ENCODE assay signal across 27 cellular contexts in genomic region chr1:31830511-31830910, GRCh38. TPM values are rescaled to one million over a fixed set of nuclear protein-coding genes. Genes with fewer than 3 reads are reported as not detected.
DNase-seq lines count a peak whose midpoint lies in the region; ATAC-seq, FAIRE-seq and TF ChIP-seq lines count a peak whose summit lies in the region.
"Had no signal": no experiment of that assay in that cellular context is flagged by ENCODE, and none has a peak within 500 bp of the region (broad histone marks: within the 10 kb centered on the region; RNA-seq: fewer than 3 reads in every experiment).

No MANE protein-coding gene starts in this region.

- H4K8ac ChIP-seq in IMR-90 (ENCODE audit: low read depth in 2 of 2, low read length in 2 of 2) (no peak overlapping the region), H1 (ENCODE audit: extremely low read depth, insufficient read depth, low read length) (0 out of 2 replicates have a peak overlapping the region, but pooled peaks have one; percentile 28)

- H3K4me3 ChIP-seq in BLaER1 (no peak overlapping the region), IMR-90 (ENCODE audit: insufficient read depth, low read depth, low read length) (no peak overlapping the region), H1 (ENCODE audit: extremely low read depth in 1 of 4, insufficient read depth in 2 of 4, low read depth in 3 of 4, low read length in 4 of 4) (no peak overlapping the region)
- H3K4me3 ChIP-seq: A549, esophagus squamous epithelium, gastrocnemius medialis, lower lobe of right lung, prostate gland, SJSA1 had no signal

- H3K79me1 ChIP-seq in IMR-90 (ENCODE audit: low read depth in 1 of 2, low read length in 2 of 2) = no peaks in the 10 kb centered on the region
- H3K79me1 ChIP-seq in H1 (ENCODE audit: low read depth, low read length) = no peaks in the 10 kb centered on the region

- H3K4me2 ChIP-seq in BLaER1 (0 out of 2 replicates have a peak overlapping the region, but pooled peaks have one; percentile 78), IMR-90 (ENCODE audit: low read depth, low read length) (no peak overlapping the region), H1 (ENCODE audit: insufficient read depth in 1 of 2, low read depth in 2 of 2, low read length in 2 of 2) (no peak overlapping the region)
- H3K4me2 ChIP-seq: A549 had no signal

- no peaks in the 10 kb centered on the region for H3K79me2 ChIP-seq in H1 (ENCODE audit: control insufficient read depth in 1 of 2, insufficient read depth in 2 of 2, low read length in 2 of 2)

- TF ChIP-seq CTCF in IMR-90 (conservative IDR thresholded peaks at IDR 0.05; ENCODE audit: low read depth, low read length) = no peak
- no peak for TF ChIP-seq CTCF in H1 (IDR thresholded peaks at IDR 0.05; ENCODE audit: control extremely low read depth in 1 of 3, insufficient read depth in 1 of 3, low read depth in 1 of 3, low read length in 3 of 3)

- H4K20me1 ChIP-seq in BLaER1 (no peaks in the 10 kb centered on the region), IMR-90 (ENCODE audit: insufficient read depth, low read length) (no peaks in the 10 kb centered on the region), H1 (replicated peaks in 1 of 2; ENCODE audit: control insufficient read depth in 1 of 2, insufficient read depth in 2 of 2, low read length in 2 of 2) (no peaks in the 10 kb centered on the region)

- CTCF ChIA-PET in IMR-90 (lab: Yijun Ruan, JAX) (no interaction called here), H1 (lab: Charles Lee; ENCODE audit: partially characterized antibody) (interaction anchor here (0.6 to 2.3 kb wide), 8 partner anchors 13 to 193 kb away, joined by 3 to 14 read pairs (median 3); no protein-coding TSS in a partner anchor)

- no peak for FAIRE-seq in H1 (lab: Jason Lieb, UNC)
- FAIRE-seq: A549, G401.6, urothelium cell line had no signal

- H3K4me1 ChIP-seq in BLaER1 = peaks cover 52% of the 10 kb centered on the region
- peaks cover 7% of the 10 kb centered on the region for H3K4me1 ChIP-seq in IMR-90 (ENCODE audit: control insufficient read depth, insufficient read depth, low read length)
- H3K4me1 ChIP-seq in H1 (replicated peaks in 1 of 4; ENCODE audit: control insufficient read depth in 3 of 4, insufficient read depth in 4 of 4, low read length in 3 of 4) = no peaks in the 10 kb centered on the region; a peak in 1 of 7 replicates
- H3K4me1 ChIP-seq: A549, BE2C, esophagus squamous epithelium, gastrocnemius medialis, lower lobe of right lung, prostate gland, SJSA1 had no signal

- H4K5ac ChIP-seq in IMR-90 (ENCODE audit: low read depth, low read length) (no peak overlapping the region), H1 (ENCODE audit: insufficient read length, low read depth, low read length) (no peak overlapping the region)

- H3K14ac ChIP-seq in IMR-90 (replicated peaks; ENCODE audit: low read depth, low read length) = no peak overlapping the region
- no peak overlapping the region for H3K14ac ChIP-seq in H1 (ENCODE audit: insufficient read length)

- no peak overlapping the region for H2AK9ac ChIP-seq in IMR-90 (replicated peaks; ENCODE audit: low read depth, low read length, poor library complexity)

- H3K56ac ChIP-seq in IMR-90 (ENCODE audit: extremely low read depth, insufficient read depth, low read length) (no peak overlapping the region), H1 (replicated peaks; ENCODE audit: insufficient read length, low read depth, low read length) (no peak overlapping the region)

- no TSS peak for BruUV-seq in IMR-90 (replicated peaks; lab: Mats Ljungman, UMichigan)

- H2BK120ac ChIP-seq in IMR-90 (ENCODE audit: low read depth, low read length) = no peak overlapping the region
- H2BK120ac ChIP-seq in H1 (replicated peaks; ENCODE audit: low read depth, low read length) = no peak overlapping the region

- intact Hi-C loops in IMR-90 (cut with micrococcal nuclease) = no loop called here

- H3K18ac ChIP-seq in IMR-90 (ENCODE audit: low read depth, low read length) (no peak overlapping the region), H1 (ENCODE audit: extremely low read depth, low read length) (no peak overlapping the region)

- H2BK20ac ChIP-seq in IMR-90 (ENCODE audit: low read depth, low read length) (no peak overlapping the region), H1 (ENCODE audit: low read length) (no peak overlapping the region)

- H3K36me3 ChIP-seq in BLaER1 (no peaks in the 10 kb centered on the region), IMR-90 (ENCODE audit: control insufficient read depth, insufficient read depth, low read length) (no peaks in the 10 kb centered on the region), H1 (ENCODE audit: control insufficient read depth in 2 of 4, insufficient read depth in 4 of 4, low read length in 3 of 4) (no peaks in the 10 kb centered on the region)
- H3K36me3 ChIP-seq: BE2C, esophagus squamous epithelium, gastrocnemius medialis, lower lobe of right lung, prostate gland, SJSA1 had no signal

- H2AK5ac ChIP-seq in IMR-90 (ENCODE audit: low read depth, low read length) (no peak overlapping the region), H1 (ENCODE audit: low read depth, low read length) (peak overlapping the region; percentile 39; the same call in 1 of the 2 replicates)

- H3K27me3 ChIP-seq in BLaER1 (no peaks in the 10 kb centered on the region), IMR-90 (ENCODE audit: control insufficient read depth, insufficient read depth, low read length) (peaks cover 12% of the 10 kb centered on the region), H1 (replicated peaks in 1 of 4; ENCODE audit: control insufficient read depth in 3 of 4, extremely low read depth in 1 of 4, insufficient read depth in 3 of 4, low read length in 3 of 4) (no peaks in the 10 kb centered on the region)
- H3K27me3 ChIP-seq: BE2C, gastrocnemius medialis, SJSA1 had no signal

- H2BK5ac ChIP-seq in IMR-90 (ENCODE audit: low read depth, low read length, poor library complexity, severe bottlenecking) (no peak overlapping the region), H1 (ENCODE audit: low read depth, low read length) (no peak overlapping the region)

- ATAC-seq in IMR-90 (ENCODE audit: low read depth) (no peak), HG02852 (IDR thresholded peaks at IDR 0.05; ENCODE audit: unreplicated experiment) (no peak)
- ATAC-seq: gastrocnemius medialis, lower lobe of right lung, T-helper 17 cell had no signal

- H3K23ac ChIP-seq in IMR-90 (ENCODE audit: low read depth, low read length) (no peak overlapping the region), H1 (ENCODE audit: insufficient read length) (no peak overlapping the region)

- in situ Hi-C loops in IMR-90 (cut with MboI; ENCODE audit: low sequenced_read_pairs) (no loop called here), G401 (cut with HindIII; ENCODE audit: low sequenced_read_pairs) (no loop called here)

- peak overlapping the region; percentile 84; the same call in 1 of the 2 replicates for H2BK12ac ChIP-seq in H1 (ENCODE audit: low read depth, low read length)

- dilution Hi-C loops in IMR-90 (cut with HindIII; ENCODE audit: low sequenced_read_pairs, unreplicated experiment) = no loop called here

- H2BK15ac ChIP-seq in IMR-90 (ENCODE audit: low read depth, low read length) = no peak overlapping the region
- H2BK15ac ChIP-seq in H1 (ENCODE audit: low read length) = no peak overlapping the region

- TF ChIP-seq EP300 in H1 (IDR thresholded peaks at IDR 0.05; ENCODE audit: borderline replicate concordance in 1 of 2, low read depth in 2 of 2, low read length in 2 of 2) = no peak

- H3K27ac ChIP-seq in BLaER1 (no peak overlapping the region), IMR-90 (ENCODE audit: insufficient read depth, low read length) (no peak overlapping the region), H1 (ENCODE audit: low read depth, low read length) (no peak overlapping the region)
- H3K27ac ChIP-seq: A549, esophagus squamous epithelium, gastrocnemius medialis, lower lobe of right lung, prostate gland, SJSA1 had no signal

- H3K4ac ChIP-seq in IMR-90 (ENCODE audit: low read depth, low read length) = no peak overlapping the region
- H3K4ac ChIP-seq in H1 (replicated peaks; ENCODE audit: insufficient read length, low read depth, low read length) = no peak overlapping the region

- POLR2A ChIA-PET in IMR-90 (lab: Charles Lee; ENCODE audit: unreplicated experiment) = no interaction called here
- POLR2A ChIA-PET in H1 (lab: Charles Lee; ENCODE audit: partially characterized antibody) = no interaction called here

- DNase-seq in IMR-90 = no peak
- DNase-seq in NCI-H510A treated with DMSO at 0.1 percent for 48 hours (lab: John Stamatoyannopoulos, UW) = peak; percentile 53
- no peak for DNase-seq in H1 (ENCODE audit: low read depth in 1 of 2, low spot score in 2 of 2)
- DNase-seq in SK-N-DZ (ENCODE audit: low spot score) = no peak
- DNase-seq in erythroblast (lab: John Stamatoyannopoulos, UW) = no peak
- no peak for DNase-seq in G401 (ENCODE audit: low spot score)
- DNase-seq: activated CD4-positive, alpha-beta T cell treated with anti-CD3 and anti-CD28 coated beads, Interleukin-2, amount 10 ng/mL, durations not matched to agents 7 days and 5 days; activated gamma-delta T cell; activated T-cell treated with anti-CD3 and anti-CD28 coated beads for 4 hours; BE2C; Caco-2; effector memory CD4-positive, alpha-beta T cell; esophagus squamous epithelium; gastrocnemius medialis; H7; Karpas-422; lower lobe of right lung; NCI-H2171; substantia nigra; T-helper 17 cell had no signal

- no peak for TF ChIP-seq POLR2A in IMR-90 (IDR thresholded peaks at IDR 0.05; ENCODE audit: low read depth, low read length)
- no peak for TF ChIP-seq POLR2A in H1 (IDR thresholded peaks at IDR 0.05; ENCODE audit: control extremely low read depth in 1 of 2, low read depth in 2 of 2, low read length in 2 of 2)
- TF ChIP-seq POLR2A in erythroblast (IDR thresholded peaks at IDR 0.05; ENCODE audit: low read length) = no peak

- H4K91ac ChIP-seq in IMR-90 (ENCODE audit: insufficient read depth, low read depth, low read length) (no peak overlapping the region), H1 (replicated peaks; ENCODE audit: insufficient read length, low read length) (no peak overlapping the region)

- WGBS in IMR-90 (ENCODE audit: extremely low coverage in 2 of 2, insufficient read length in 1 of 2), 2 experiments = 87% methylated on average over 7 of the region's 8 CpGs; no CpG with 5 or more reads in 1 of the 2 experiments
- WGBS in H1 (ENCODE audit: extremely low coverage in 1 of 2, insufficient coverage in 1 of 2, insufficient read length in 1 of 2, insufficient replicate concordance in 2 of 2, low coverage in 1 of 2, low lambda C conversion rate in 2 of 2, missing lambda C conversion rate in 1 of 2), 2 experiments = 86% methylated on average over 8 of the region's 8 CpGs; no CpG with 5 or more reads in 1 of the 2 experiments

- TF ChIP-seq RAD21 in IMR-90 (IDR thresholded peaks at IDR 0.05; ENCODE audit: low read length) (no peak), H1 (IDR thresholded peaks at IDR 0.05 in 1 of 2, conservative IDR thresholded peaks at IDR 0.05 in 1 of 2; ENCODE audit: low read depth in 2 of 2, low read length in 2 of 2) (no peak)

- no peaks in the 10 kb centered on the region for H3K23me2 ChIP-seq in H1 (ENCODE audit: low read depth, low read length)

- H3K9me3 ChIP-seq in BLaER1 (no peaks in the 10 kb centered on the region), IMR-90 (ENCODE audit: control insufficient read depth, insufficient read depth, low read length) (no peaks in the 10 kb centered on the region), H1 (ENCODE audit: insufficient read depth in 2 of 2, low read depth in 1 of 2, low read length in 1 of 2) (no peaks in the 10 kb centered on the region)
- H3K9me3 ChIP-seq: A549, BE2C, Caco-2, esophagus squamous epithelium, gastrocnemius medialis, lower lobe of right lung, prostate gland, SJSA1 had no signal

- no peak overlapping the region for H3K9ac ChIP-seq in BLaER1
- no peak overlapping the region for H3K9ac ChIP-seq in IMR-90 (ENCODE audit: low read depth, low read length)
- H3K9ac ChIP-seq in H1 (replicated peaks in 1 of 4; ENCODE audit: extremely low read depth in 1 of 4, low read depth in 3 of 4, low read length in 3 of 4) = no peak overlapping the region; a peak in 1 of 7 replicates

- peaks cover 3% of the 10 kb centered on the region; the same call in 1 of the 2 replicates for H3K9me1 ChIP-seq in IMR-90 (ENCODE audit: insufficient read depth, low read length)

- peak overlapping the region; percentile 24 for H2AFZ ChIP-seq in IMR-90 (replicated peaks; ENCODE audit: low read length, poor library complexity)
- no peak overlapping the region for H2AFZ ChIP-seq in H1 (ENCODE audit: low read length)

RNA-seq across cellular contexts. Expression of gene SPOCD1, which starts 14.7 kb away (rescaled TPM):
- 42.2 and 59.7 TPM in 2 replicates for total RNA-seq in IMR-90 (2012; rRNA removed)
- polyA plus RNA-seq in IMR-90 (2012; rRNA removed) (132 and 135 TPM in 2 replicates), H1 (2011; rRNA removed) (2.9 and 4.2 TPM in 2 replicates)
- polyA plus RNA-seq in IMR-90 (2012; cell fraction: cytosol; rRNA removed) = 61.6 and 91.4 TPM in 2 replicates
- polyA plus RNA-seq in IMR-90 (2012; cell fraction: nucleus; rRNA removed; ENCODE audit: low replicate concordance) = 471 and 772 TPM in 2 replicates
- 1.8 and 2.0 TPM in 2 replicates for total RNA-seq in H1 (2021; fragmentation: NEBNext Ultra II Directional; extraction: Animal tissue kit (Norgen Biotek cat#: 25700))
- 4.7 TPM for polyA plus RNA-seq in H1 (2011; cell fraction: cytosol; rRNA removed)
- 13.1 TPM for polyA plus RNA-seq in H1 (2011; cell fraction: nucleus; rRNA removed)
- polyA plus RNA-seq in H1 (2012, experiment 1 of 2) = 1.9 to 2.6 TPM (median 2.1 TPM) in 4 replicates
- polyA plus RNA-seq in H1 (2012, experiment 2 of 2) = 0.84 TPM
- polyA plus RNA-seq in H1 (2013, experiment 1 of 2) = 1.4 TPM
- polyA plus RNA-seq in H1 (2013, experiment 2 of 2) = 1.0 TPM
- polyA minus RNA-seq in H1 (2011; rRNA and poly(A)+ RNA removed) = 2.2 and 3.0 TPM in 2 replicates
- polyA minus RNA-seq in H1 (2011; cell fraction: cytosol; rRNA and poly(A)+ RNA removed) = 1.2 TPM
- polyA minus RNA-seq in H1 (2011; cell fraction: nucleus; rRNA and poly(A)+ RNA removed) = 5.6 TPM
- polyA plus RNA-seq in SK-N-DZ (2014; cell fraction: cytosol; rRNA removed) = 0.03 TPM in 1 of 2 replicates, not detected in the other
- not detected in 2 replicates for polyA plus RNA-seq in SK-N-DZ (2014; cell fraction: nucleus; rRNA removed)
- total RNA-seq in G401 (2014; rRNA removed; shearing (Covaris generic)) = 11.8 and 25.3 TPM in 2 replicates
- total RNA-seq: gastrocnemius medialis had no signal
